ENCODE assay signal across 32 cellular contexts in the genomic region with DNA sequence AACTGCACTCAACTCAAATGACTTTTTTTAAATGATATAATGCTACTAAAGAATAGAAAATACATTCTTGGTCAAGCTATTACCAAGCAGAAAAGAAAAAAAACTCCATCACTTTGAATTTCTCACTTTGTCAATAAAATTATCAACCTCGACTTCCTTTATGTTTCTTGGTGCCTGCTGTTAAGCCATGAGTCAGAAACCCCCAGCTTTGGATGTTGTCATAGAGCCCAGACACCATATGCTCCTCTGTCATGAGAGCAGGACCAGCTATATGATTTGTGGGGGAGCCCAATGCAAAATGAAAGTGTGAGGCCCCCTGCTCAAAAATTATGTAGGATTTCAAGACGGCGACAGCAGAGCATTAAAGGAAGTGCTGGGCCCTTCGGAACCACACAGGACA.
A peak's percentile ranks its signal among the peaks of the same experiment; 100 is the strongest.
DNase-seq lines count a peak whose midpoint lies in the region; ATAC-seq and TF ChIP-seq lines count a peak whose summit lies in the region.
"Had no signal": no experiment of that assay in that cellular context is flagged by ENCODE, and none has a peak within 500 bp of the region (broad histone marks: within the 10 kb centered on the region; RNA-seq: fewer than 3 reads in every experiment).

No MANE protein-coding gene starts in this region.

- H3K36me3 ChIP-seq in MG63, result no peaks in the 10 kb centered on the region
- H3K36me3 ChIP-seq: BE2C, heart left ventricle, lower lobe of right lung, ovary, stomach, tibial nerve had no signal

- peak; percentile 62 for DNase-seq in DMS 273 treated with DMSO at 0.1 percent for 48 hours (lab: John Stamatoyannopoulos, UW)
- DNase-seq in MG63, result peak; percentile 45
- DNase-seq in astrocyte of the spinal cord (ENCODE audit: low read depth, low spot score), result peak; percentile 75
- DNase-seq in iris pigment epithelial cell (ENCODE audit: low read depth), result peak; percentile 28
- DNase-seq in NCI-H1417 treated with DMSO at 0.1 percent for 48 hours (lab: John Stamatoyannopoulos, UW), result no peak
- DNase-seq: activated CD4-positive, alpha-beta T cell treated with anti-CD3 and anti-CD28 coated beads for 36 hours; activated gamma-delta T cell treated with Interleukin-2 at 50 U/mL for 16 hours; activated naive CD8-positive, alpha-beta T cell treated with anti-CD3 and anti-CD28 coated beads, Interleukin-2, amount 50 U/mL, for 24 hours; activated T-cell treated with anti-CD3 and anti-CD28 coated beads, Interleukin-2, amount 50 U/mL, for 4 hours; BE2C; body of pancreas; CD8-positive, alpha-beta memory T cell; DMS153; effector CD4-positive, alpha-beta T cell; heart left ventricle; Kasumi-1; lower lobe of right lung; natural killer cell; NCI-H748 treated with DMSO at 0.1 percent for 48 hours; ovary; retina; small intestine; stimulated activated CD8-positive, alpha-beta memory T cell treated with anti-CD3 and anti-CD28 coated beads, Interleukin-4, amount 100 ng/mL, for 48 hours; stomach; T-helper 17 cell had no signal

- in situ Hi-C loops in astrocyte of the spinal cord (cut with HindIII; ENCODE audit: low sequenced_read_pairs), result no loop called here

- ATAC-seq in GM21723 (IDR thresholded peaks at IDR 0.05; ENCODE audit: unreplicated experiment), result no peak
- ATAC-seq in GM21717 (IDR thresholded peaks at IDR 0.05; ENCODE audit: unreplicated experiment), result no peak
- no peak for ATAC-seq in HG02759 (IDR thresholded peaks at IDR 0.05; ENCODE audit: unreplicated experiment)
- ATAC-seq: activated CD4-positive, alpha-beta T cell treated with anti-CD3 and anti-CD28 coated beads for 36 hours; activated naive CD8-positive, alpha-beta T cell treated with anti-CD3 and anti-CD28 coated beads, Interleukin-2, amount 50 U/mL, for 24 hours; activated T-cell treated with anti-CD3 and anti-CD28 coated beads, Interleukin-2, amount 50 U/mL, for 4 hours; body of pancreas; HCT116; heart left ventricle; HepG2; lower lobe of right lung; natural killer cell; T-helper 17 cell had no signal

- H3K27me3 ChIP-seq in MG63, result no peaks in the 10 kb centered on the region
- H3K27me3 ChIP-seq: BE2C, body of pancreas, heart left ventricle, ovary, stomach, tibial nerve had no signal

- TF ChIP-seq CTCF in astrocyte of the spinal cord (IDR thresholded peaks at IDR 0.05; ENCODE audit: low read depth, low read length), result no peak

- H3K4me3 ChIP-seq in MG63, result no peak overlapping the region
- H3K4me3 ChIP-seq in astrocyte of the spinal cord (ENCODE audit: low read depth, low read length), result no peak overlapping the region
- H3K4me3 ChIP-seq: body of pancreas, heart left ventricle, lower lobe of right lung, ovary, SK-N-MC, stomach, tibial nerve had no signal

- no peaks in the 10 kb centered on the region for H3K9me3 ChIP-seq in MG63
- H3K9me3 ChIP-seq: BE2C, body of pancreas, heart left ventricle, lower lobe of right lung, ovary, stomach, tibial nerve had no signal
